Comparison of ENCODE assay signal across 9 cellular contexts in genomic region chr2:62475172-62476011, GRCh38. TPM values are rescaled to one million over a fixed set of nuclear protein-coding genes. Genes with fewer than 3 reads are reported as not detected.
DNase-seq lines count a peak whose midpoint lies in the region; ATAC-seq and TF ChIP-seq lines count a peak whose summit lies in the region.
"Had no signal": no experiment of that assay in that cellular context is flagged by ENCODE, and none has a peak within 500 bp of the region (broad histone marks: within the 10 kb centered on the region; RNA-seq: fewer than 3 reads in every experiment).

No MANE protein-coding gene starts in this region.

- peaks cover 7% of the 10 kb centered on the region for H3K27me3 Mint-ChIP-seq in progenitor cell of endocrine pancreas

- H3K4me1 Mint-ChIP-seq in progenitor cell of endocrine pancreas (ENCODE audit: low read depth): peaks cover 12% of the 10 kb centered on the region

- no peak overlapping the region for H3K4me3 Mint-ChIP-seq in progenitor cell of endocrine pancreas (ENCODE audit: low read depth)

- H3K27ac ChIP-seq in Peyer's patch: peak overlapping the region in 3 of 4 donors; percentile 49 to 61 (median 58)

- no peaks in the 10 kb centered on the region for H3K27me3 ChIP-seq in Peyer's patch

- in situ Hi-C loops in G401 (cut with HindIII; ENCODE audit: low sequenced_read_pairs): no loop called here

- H3K27ac Mint-ChIP-seq in progenitor cell of endocrine pancreas: peak overlapping the region; percentile 80

- H3K9me3 ChIP-seq in Peyer's patch: no peaks in the 10 kb centered on the region

- H3K4me3 ChIP-seq in Peyer's patch: peak overlapping the region in 2 of 4 donors; percentile 1 to 16

- no peaks in the 10 kb centered on the region for H3K36me3 ChIP-seq in Peyer's patch

- H3K9me3 Mint-ChIP-seq in progenitor cell of endocrine pancreas (ENCODE audit: low read depth): peaks cover 3% of the 10 kb centered on the region

- ATAC-seq in HG02763 (IDR thresholded peaks at IDR 0.05; ENCODE audit: unreplicated experiment): no peak
- ATAC-seq in GM21717 (IDR thresholded peaks at IDR 0.05; ENCODE audit: unreplicated experiment): no peak
- no peak for ATAC-seq in HG03097 (IDR thresholded peaks at IDR 0.05; ENCODE audit: low FRiP score, unreplicated experiment)

- no peak for TF ChIP-seq POLR2A in Peyer's patch (IDR thresholded peaks at IDR 0.05)

- DNase-seq in G401 (ENCODE audit: low spot score) (peak; percentile 83), Peyer's patch (no peak), glomerular visceral epithelial cell (ENCODE audit: extremely low spot score) (peak; percentile 12), progenitor cell of endocrine pancreas (ENCODE audit: low spot score, unreplicated experiment) (no peak), NCI-H1436 treated with DMSO at 0.1 percent for 48 hours (lab: John Stamatoyannopoulos, UW) (no peak)

- no peak for TF ChIP-seq CTCF in Peyer's patch (IDR thresholded peaks at IDR 0.05)
- TF ChIP-seq CTCF in progenitor cell of endocrine pancreas (IDR thresholded peaks at IDR 0.05; ENCODE audit: unreplicated experiment): no peak

- no peaks in the 10 kb centered on the region for H3K36me3 Mint-ChIP-seq in progenitor cell of endocrine pancreas (ENCODE audit: insufficient read depth)

- H3K4me1 ChIP-seq in Peyer's patch: peaks cover 0 to 18% (median 0%) of the 10 kb centered on the region in 4 donors

RNA-seq across cellular contexts. Expression of gene TMEM17, which starts 30.6 kb away (rescaled TPM):
- 1.3 and 2.4 TPM in 2 replicates for total RNA-seq in G401 (2014; rRNA removed; shearing (Covaris generic))
- total RNA-seq in Peyer's patch (1 to 10 TPM in 1 of 4 donors, under 1 TPM in 1, not detected in 2; 0.67 to 1.8 TPM), progenitor cell of endocrine pancreas (4.8 and 5.9 TPM in 2 replicates)
- total RNA-seq: T-helper 1 cell treated with Interleukin-12 subunit alpha and Interleukin-12 subunit beta and Interleukin-4 antibody, amounts not matched to agents 30 ng/mL and 1 ng/mL, for 36 hours had no signal

Comparison
In these comparisons a context has a peak if more than half of its experiments do, and no peak if none do; other contexts are left out.
1. DNase-seq: peak in G401 (single experiment) and glomerular visceral epithelial cell (single experiment); none in Peyer's patch (0 of 3), progenitor cell of endocrine pancreas (single experiment) and NCI-H1436 treated with DMSO at 0.1 percent for 48 hours (single experiment).